Comparison of ENCODE assay signal across 11 cellular contexts in the genomic region with DNA sequence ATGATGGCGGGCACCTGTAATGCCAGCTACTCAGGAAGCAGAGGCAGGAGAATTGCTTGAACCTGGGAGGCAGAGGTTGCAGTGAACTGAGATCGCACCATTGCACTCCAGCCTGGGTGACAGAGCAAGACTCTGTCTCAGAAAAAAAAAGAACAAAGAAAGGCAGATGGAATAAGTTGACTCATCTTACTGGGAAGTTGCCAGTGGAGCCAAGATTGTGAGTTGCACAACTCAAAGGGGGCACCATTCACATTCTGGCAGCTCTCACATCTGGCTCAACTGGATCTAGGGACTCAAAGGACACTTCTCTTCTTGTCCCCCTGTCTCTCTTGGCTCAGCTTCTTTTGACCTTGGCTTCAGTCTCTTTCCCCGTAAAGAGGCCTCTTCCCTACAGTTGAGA. TPM values are rescaled to one million over a fixed set of nuclear protein-coding genes. Genes with fewer than 3 reads are reported as not detected.
A peak's percentile ranks its signal among the peaks of the same experiment; 100 is the strongest.
DNase-seq lines count a peak whose midpoint lies in the region; TF ChIP-seq lines count a peak whose summit lies in the region.
"Had no signal": no experiment of that assay in that cellular context is flagged by ENCODE, and none has a peak within 500 bp of the region (broad histone marks: within the 10 kb centered on the region; RNA-seq: fewer than 3 reads in every experiment).

No MANE protein-coding gene starts in this region.

- CTCF ChIA-PET in HEK293T (lab: Yijun Ruan, JAX): interaction anchor here (0.7 kb wide), 1 partner anchor 28 kb away, joined by 4 read pairs; no protein-coding TSS in a partner anchor

- DNase-seq in AG08396 (ENCODE audit: low spot score): peak; percentile 69
- DNase-seq in HT1080 (ENCODE audit: low read depth): peak; percentile 82
- DNase-seq in astrocyte of the cerebellum (ENCODE audit: low read depth): peak; percentile 28
- peak; percentile 43 for DNase-seq in hepatic stellate cell (ENCODE audit: low spot score)
- no peak for DNase-seq in T-helper 9 cell
- DNase-seq in iPS-NIHi11 (ENCODE audit: low spot score): no peak
- no peak for DNase-seq in HEK293T (ENCODE audit: extremely low spot score)
- DNase-seq in NCI-H1417 (lab: John Stamatoyannopoulos, UW): no peak
- DNase-seq: activated CD4-positive, alpha-beta T cell treated with anti-CD3 and anti-CD28 coated beads for 4 hours; stimulated activated CD4-positive, alpha-beta T cell treated with anti-CD3 and anti-CD28 coated beads, Interleukin-12 subunit alpha, Interleukin-12 subunit beta, amount 100 ng/mL, for 4 hours had no signal

- no peak for TF ChIP-seq CTCF in astrocyte of the cerebellum (IDR thresholded peaks at IDR 0.05; ENCODE audit: low read depth, low read length, missing control alignments)

- POLR2A ChIA-PET in HEK293T (lab: Yijun Ruan, JAX): no interaction called here

- H3K4me3 ChIP-seq in astrocyte of the cerebellum (ENCODE audit: low read depth, low read length): no peak overlapping the region

- in situ Hi-C loops in astrocyte of the cerebellum (cut with HindIII; ENCODE audit: low sequenced_read_pairs): no loop called here

TF ChIP-seq in HEK293T, 16 proteins besides CTCF, POLR2A, EP300 and RAD21:
- no peak for TF ChIP-seq BHLHE40 (IDR thresholded peaks at IDR 0.05; ENCODE audit: borderline replicate concordance)
- TF ChIP-seq, protein P1, sequence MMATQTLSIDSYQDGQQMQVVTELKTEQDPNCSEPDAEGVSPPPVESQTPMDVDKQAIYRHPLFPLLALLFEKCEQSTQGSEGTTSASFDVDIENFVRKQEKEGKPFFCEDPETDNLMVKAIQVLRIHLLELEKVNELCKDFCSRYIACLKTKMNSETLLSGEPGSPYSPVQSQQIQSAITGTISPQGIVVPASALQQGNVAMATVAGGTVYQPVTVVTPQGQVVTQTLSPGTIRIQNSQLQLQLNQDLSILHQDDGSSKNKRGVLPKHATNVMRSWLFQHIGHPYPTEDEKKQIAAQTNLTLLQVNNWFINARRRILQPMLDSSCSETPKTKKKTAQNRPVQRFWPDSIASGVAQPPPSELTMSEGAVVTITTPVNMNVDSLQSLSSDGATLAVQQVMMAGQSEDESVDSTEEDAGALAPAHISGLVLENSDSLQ (IDR thresholded peaks at IDR 0.05): no peak
- TF ChIP-seq HDGF (IDR thresholded peaks at IDR 0.05; ENCODE audit: borderline replicate concordance): no peak
- no peak for TF ChIP-seq CTBP1 (IDR thresholded peaks at IDR 0.05; ENCODE audit: borderline replicate concordance)
- TF ChIP-seq L3MBTL2 (conservative IDR thresholded peaks at IDR 0.05): no peak
- TF ChIP-seq FOXM1 (IDR thresholded peaks at IDR 0.05; ENCODE audit: borderline replicate concordance): no peak
- no peak for TF ChIP-seq ELF4 (IDR thresholded peaks at IDR 0.05)
- no peak for TF ChIP-seq FOXA1 (IDR thresholded peaks at IDR 0.05)
- no peak for TF ChIP-seq ZNF384 (IDR thresholded peaks at IDR 0.05)
- TF ChIP-seq ARNT (IDR thresholded peaks at IDR 0.05): no peak
- no peak for TF ChIP-seq LEF1 (IDR thresholded peaks at IDR 0.05; ENCODE audit: borderline replicate concordance)
- no peak for TF ChIP-seq NFRKB (IDR thresholded peaks at IDR 0.05)
- TF ChIP-seq TARDBP (IDR thresholded peaks at IDR 0.05): no peak
- TF ChIP-seq SP1 (IDR thresholded peaks at IDR 0.05): no peak
- TF ChIP-seq FOXK2 (IDR thresholded peaks at IDR 0.05): no peak
- no peak for TF ChIP-seq SUZ12 (IDR thresholded peaks at IDR 0.05)

RNA-seq across cellular contexts. Expression of a gene that starts 53.7 kb away (rescaled TPM):
- total RNA-seq in HT1080 (2014; rRNA removed; shearing (Covaris generic)): 62.5 and 75.9 TPM in 2 replicates
- polyA plus RNA-seq in HT1080 (2015; cell fraction: cytosol; rRNA removed): 54.4 and 64.6 TPM in 2 replicates
- 48.8 and 50.0 TPM in 2 replicates for polyA plus RNA-seq in HT1080 (2015; cell fraction: nucleus; rRNA removed)
- polyA plus RNA-seq: CD14-positive monocyte had no signal

Comparison
In these comparisons a context has a peak if more than half of its experiments do, and no peak if none do; other contexts are left out.
1. DNase-seq: peak in AG08396 (single experiment), HT1080 (single experiment), astrocyte of the cerebellum (single experiment) and hepatic stellate cell (single experiment); none in T-helper 9 cell (single experiment), iPS-NIHi11 (single experiment), HEK293T (single experiment) and NCI-H1417 (0 of 3).